Comparison of ENCODE assay signal across 9 cellular contexts in the genomic region with DNA sequence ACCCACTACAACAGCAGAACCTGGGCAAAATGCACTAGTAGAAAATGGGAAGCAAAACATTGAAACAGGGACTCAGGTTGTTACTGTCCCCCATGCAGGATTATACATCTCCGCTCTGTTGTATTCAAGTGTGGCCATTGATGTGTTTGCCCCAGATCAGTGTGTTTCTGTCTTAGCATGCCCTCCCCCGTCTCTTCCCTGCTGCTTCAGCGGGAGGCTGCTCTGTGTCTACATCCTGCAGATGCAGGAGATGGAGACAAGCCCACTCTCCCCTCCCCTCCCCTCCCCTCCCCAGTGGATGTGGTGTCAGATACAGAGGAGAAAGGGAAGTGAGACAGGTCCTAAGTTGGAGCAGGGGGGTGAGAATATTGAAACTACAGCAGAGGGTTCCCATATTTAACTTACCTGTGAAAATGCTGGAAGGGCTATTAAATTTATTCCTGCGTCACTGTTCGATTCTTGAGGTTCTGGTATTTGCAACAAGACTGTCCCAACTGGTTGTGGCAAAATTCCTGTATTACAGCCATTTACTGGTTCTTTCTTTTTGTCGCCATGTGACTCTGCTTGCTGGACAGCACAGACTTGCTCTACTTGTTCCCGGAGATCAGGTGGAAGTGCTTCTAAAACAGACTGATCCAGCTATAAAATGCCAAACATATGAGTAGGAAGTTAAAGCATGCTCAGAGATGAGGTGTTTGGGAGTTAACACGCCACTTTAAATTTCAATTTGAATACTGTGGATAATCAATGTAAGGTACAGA.
DNase-seq lines count a peak whose midpoint lies in the region; ATAC-seq and TF ChIP-seq lines count a peak whose summit lies in the region.
"Had no signal": no experiment of that assay in that cellular context is flagged by ENCODE, and none has a peak within 500 bp of the region (broad histone marks: within the 10 kb centered on the region; RNA-seq: fewer than 3 reads in every experiment).

No MANE protein-coding gene starts in this region.

- peak overlapping the region; percentile 64 to 66 for H3K27ac ChIP-seq in esophagus (ENCODE audit: low read depth in 2 of 2, low read length in 1 of 2)

- no peaks in the 10 kb centered on the region for H3K9me3 ChIP-seq in esophagus (ENCODE audit: control insufficient read depth in 2 of 2, insufficient read depth in 1 of 2, low read depth in 1 of 2, low read length in 1 of 2)

- no peaks in the 10 kb centered on the region for H3K27me3 Mint-ChIP-seq in naive thymus-derived CD8-positive, alpha-beta T cell

- H3K4me1 Mint-ChIP-seq in naive thymus-derived CD8-positive, alpha-beta T cell = peaks cover 8 to 28% (median 21%) of the 10 kb centered on the region in 4 donors

- peak; percentile 50 for DNase-seq in ELF-1 (ENCODE audit: low read depth, low spot score)
- peak; percentile 27 for DNase-seq in NB4 (ENCODE audit: low read depth)
- no peak for DNase-seq in naive thymus-derived CD8-positive, alpha-beta T cell
- DNase-seq in T-helper 9 cell = no peak
- no peak for DNase-seq in LoVo (ENCODE audit: low spot score)
- DNase-seq: effector CD4-positive, alpha-beta T cell; hippocampal formation had no signal

- no peaks in the 10 kb centered on the region for H3K27me3 ChIP-seq in esophagus (ENCODE audit: control insufficient read depth in 1 of 2, insufficient read depth in 2 of 2, low read length in 2 of 2)

- TF ChIP-seq POLR2A in NB4 (IDR thresholded peaks at IDR 0.05; ENCODE audit: extremely low read depth, insufficient read length) = no peak

- H3K4me3 Mint-ChIP-seq in naive thymus-derived CD8-positive, alpha-beta T cell = no peak overlapping the region

- peaks cover 5 to 87% (median 9%) of the 10 kb centered on the region in 3 donors for H3K36me3 Mint-ChIP-seq in naive thymus-derived CD8-positive, alpha-beta T cell

- ATAC-seq in naive thymus-derived CD8-positive, alpha-beta T cell = no peak
- ATAC-seq in GM21529 (IDR thresholded peaks at IDR 0.05; ENCODE audit: unreplicated experiment) = no peak

- TF ChIP-seq CTCF in NB4 (IDR thresholded peaks at IDR 0.05; ENCODE audit: low read depth, low read length) = no peak

- H3K4me1 ChIP-seq in esophagus (ENCODE audit: control insufficient read depth in 2 of 2, insufficient read depth in 2 of 2, low read length in 1 of 2) = peaks cover 0 to 3% of the 10 kb centered on the region in 2 donors

- no peaks in the 10 kb centered on the region for H3K9me3 Mint-ChIP-seq in naive thymus-derived CD8-positive, alpha-beta T cell

- POLR2A ChIA-PET in naive thymus-derived CD8-positive, alpha-beta T cell (lab: Charles Lee) = no interaction called here

- 68 to 81% methylated on average over 8 of the region's 8 CpGs for WGBS in esophagus, 2 donors

- peaks cover 11 to 19% of the 10 kb centered on the region in 2 donors for H3K36me3 ChIP-seq in esophagus (ENCODE audit: control insufficient read depth in 2 of 2, insufficient read depth in 2 of 2, low read length in 1 of 2)

- no peak overlapping the region for H3K4me3 ChIP-seq in NB4 (ENCODE audit: low read depth, low read length)
- H3K4me3 ChIP-seq in esophagus (ENCODE audit: low read depth in 1 of 2, low read length in 2 of 2) = peak overlapping the region in 1 of 2 donors; percentile 15

- H3K27ac Mint-ChIP-seq in naive thymus-derived CD8-positive, alpha-beta T cell = peak overlapping the region in 9 of 10 donors; percentile 50 to 89 (median 73)

Comparison
In these comparisons a context has a peak if more than half of its experiments do, and no peak if none do; other contexts are left out.
1. DNase-seq: peak in ELF-1 (single experiment) and NB4 (single experiment); none in naive thymus-derived CD8-positive, alpha-beta T cell (0 of 10), T-helper 9 cell (single experiment) and LoVo (single experiment).